Comparison of ENCODE assay signal across 22 cellular contexts in the genomic region with DNA sequence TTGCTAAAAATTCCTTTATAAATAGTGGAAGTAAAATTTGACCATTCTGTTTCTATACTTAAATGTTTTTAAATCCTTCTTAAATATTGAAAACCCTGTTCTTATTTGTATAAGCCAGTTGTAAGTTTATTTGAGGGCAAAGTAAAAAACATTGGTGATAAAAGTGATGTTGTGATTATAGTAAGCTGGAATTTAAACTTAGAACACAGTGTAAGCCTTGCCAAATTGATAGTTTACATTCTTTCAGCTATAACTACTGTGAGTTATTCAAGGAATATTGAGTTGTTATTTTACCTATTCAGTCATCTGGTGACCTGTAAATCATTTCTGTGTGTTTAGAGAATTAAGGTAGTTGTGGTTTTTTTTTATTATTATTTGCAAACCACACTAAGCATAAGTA. TPM values are rescaled to one million over a fixed set of nuclear protein-coding genes. Genes with fewer than 3 reads are reported as not detected.
DNase-seq lines count a peak whose midpoint lies in the region; ATAC-seq, FAIRE-seq and TF ChIP-seq lines count a peak whose summit lies in the region.
"Had no signal": no experiment of that assay in that cellular context is flagged by ENCODE, and none has a peak within 500 bp of the region (broad histone marks: within the 10 kb centered on the region; RNA-seq: fewer than 3 reads in every experiment).

No MANE protein-coding gene starts in this region.

- CTCF ChIA-PET in activated naive CD4-positive, alpha-beta T cell treated with anti-CD3 and anti-CD28 coated beads for 36 hours (lab: Charles Lee), result no interaction called here

- H3K27me3 Mint-ChIP-seq in activated naive CD4-positive, alpha-beta T cell treated with anti-CD3 and anti-CD28 coated beads for 36 hours (ENCODE audit: low read depth), result no peaks in the 10 kb centered on the region
- H3K27me3 Mint-ChIP-seq: CD4-positive, alpha-beta T cell had no signal

- FAIRE-seq in colon (lab: Jason Lieb, UNC), result peak; percentile 90
- FAIRE-seq: H1, RCC 7860 had no signal

- H3K4me3 Mint-ChIP-seq in activated naive CD4-positive, alpha-beta T cell treated with anti-CD3 and anti-CD28 coated beads for 36 hours, result no peak overlapping the region
- H3K4me3 Mint-ChIP-seq: CD4-positive, alpha-beta T cell had no signal

- H3K27ac Mint-ChIP-seq in activated naive CD4-positive, alpha-beta T cell treated with anti-CD3 and anti-CD28 coated beads for 36 hours, result no peak overlapping the region
- H3K27ac Mint-ChIP-seq: CD4-positive, alpha-beta T cell had no signal

- peak; percentile 17 for DNase-seq in HCEC 1CT
- peak; percentile 30 for DNase-seq in iris pigment epithelial cell (ENCODE audit: low read depth)
- DNase-seq in NCI-H2171 treated with DMSO at 0.1 percent for 48 hours (lab: John Stamatoyannopoulos, UW), result no peak
- no peak for DNase-seq in activated naive CD4-positive, alpha-beta T cell treated with anti-CD3 and anti-CD28 coated beads for 36 hours
- DNase-seq: CD4-positive, alpha-beta T cell; COR-L47; DMS 273 treated with DMSO at 0.1 percent for 48 hours; DND-41; Karpas-422; MV-4-11; NCI-H1694; NCI-H2081; NCI-H2171; NCI-H446; NCI-H526; OCI-M1 had no signal

- ATAC-seq in SK-N-SH treated with all-trans-retinoic acid at 6 μM for 48 hours (no peak), GM21529 (IDR thresholded peaks at IDR 0.05; ENCODE audit: unreplicated experiment) (no peak)

- intact Hi-C loops in activated naive CD4-positive, alpha-beta T cell treated with anti-CD3 and anti-CD28 coated beads for 36 hours (cut with micrococcal nuclease), result no loop called here

- H3K4me1 Mint-ChIP-seq in activated naive CD4-positive, alpha-beta T cell treated with anti-CD3 and anti-CD28 coated beads for 36 hours (ENCODE audit: low read depth), result peaks cover 4% of the 10 kb centered on the region

- no peaks in the 10 kb centered on the region for H3K36me3 Mint-ChIP-seq in activated naive CD4-positive, alpha-beta T cell treated with anti-CD3 and anti-CD28 coated beads for 36 hours (ENCODE audit: low read depth)

- no peaks in the 10 kb centered on the region for H3K9me3 Mint-ChIP-seq in activated naive CD4-positive, alpha-beta T cell treated with anti-CD3 and anti-CD28 coated beads for 36 hours
- H3K9me3 Mint-ChIP-seq: CD4-positive, alpha-beta T cell had no signal

TF ChIP-seq in SK-N-SH treated with all-trans-retinoic acid at 6 μM for 48 hours, 23 proteins besides CTCF, POLR2A, EP300 and RAD21:
- TF ChIP-seq TCF4 (CRISPR knock-in tag; IDR thresholded peaks at IDR 0.05; ENCODE audit: borderline replicate concordance) (no peak), ZC3H10 (CRISPR knock-in tag; IDR thresholded peaks at IDR 0.05) (no peak), BACH2 (CRISPR knock-in tag; IDR thresholded peaks at IDR 0.05; ENCODE audit: borderline replicate concordance) (no peak)
- TF ChIP-seq, protein P1, sequence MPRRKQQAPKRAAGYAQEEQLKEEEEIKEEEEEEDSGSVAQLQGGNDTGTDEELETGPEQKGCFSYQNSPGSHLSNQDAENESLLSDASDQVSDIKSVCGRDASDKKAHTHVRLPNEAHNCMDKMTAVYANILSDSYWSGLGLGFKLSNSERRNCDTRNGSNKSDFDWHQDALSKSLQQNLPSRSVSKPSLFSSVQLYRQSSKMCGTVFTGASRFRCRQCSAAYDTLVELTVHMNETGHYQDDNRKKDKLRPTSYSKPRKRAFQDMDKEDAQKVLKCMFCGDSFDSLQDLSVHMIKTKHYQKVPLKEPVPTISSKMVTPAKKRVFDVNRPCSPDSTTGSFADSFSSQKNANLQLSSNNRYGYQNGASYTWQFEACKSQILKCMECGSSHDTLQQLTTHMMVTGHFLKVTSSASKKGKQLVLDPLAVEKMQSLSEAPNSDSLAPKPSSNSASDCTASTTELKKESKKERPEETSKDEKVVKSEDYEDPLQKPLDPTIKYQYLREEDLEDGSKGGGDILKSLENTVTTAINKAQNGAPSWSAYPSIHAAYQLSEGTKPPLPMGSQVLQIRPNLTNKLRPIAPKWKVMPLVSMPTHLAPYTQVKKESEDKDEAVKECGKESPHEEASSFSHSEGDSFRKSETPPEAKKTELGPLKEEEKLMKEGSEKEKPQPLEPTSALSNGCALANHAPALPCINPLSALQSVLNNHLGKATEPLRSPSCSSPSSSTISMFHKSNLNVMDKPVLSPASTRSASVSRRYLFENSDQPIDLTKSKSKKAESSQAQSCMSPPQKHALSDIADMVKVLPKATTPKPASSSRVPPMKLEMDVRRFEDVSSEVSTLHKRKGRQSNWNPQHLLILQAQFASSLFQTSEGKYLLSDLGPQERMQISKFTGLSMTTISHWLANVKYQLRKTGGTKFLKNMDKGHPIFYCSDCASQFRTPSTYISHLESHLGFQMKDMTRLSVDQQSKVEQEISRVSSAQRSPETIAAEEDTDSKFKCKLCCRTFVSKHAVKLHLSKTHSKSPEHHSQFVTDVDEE (CRISPR knock-in tag; IDR thresholded peaks at IDR 0.05), result no peak

RNA-seq across cellular contexts. Expression of gene YY2, which starts 9.6 kb away (rescaled TPM):
- total RNA-seq in activated naive CD4-positive, alpha-beta T cell treated with anti-CD3 and anti-CD28 coated beads for 36 hours, result 1 to 10 TPM in 1 of 2 experiments, under 1 TPM in 1; 0.79 to 1.3 TPM
- total RNA-seq: G401 had no signal

RNA-seq across cellular contexts. Expression of gene MBTPS2, which starts 26.0 kb away (rescaled TPM):
- 1 to 10 TPM; 4.7 to 5.4 TPM for total RNA-seq in activated naive CD4-positive, alpha-beta T cell treated with anti-CD3 and anti-CD28 coated beads for 36 hours

Comparison
In these comparisons a context has a peak if more than half of its experiments do, and no peak if none do; other contexts are left out.
1. DNase-seq: peak in HCEC 1CT (single experiment) and iris pigment epithelial cell (single experiment); none in NCI-H2171 treated with DMSO at 0.1 percent for 48 hours (single experiment) and activated naive CD4-positive, alpha-beta T cell treated with anti-CD3 and anti-CD28 coated beads for 36 hours (single experiment).